Comparison of ENCODE assay signal across 24 cellular contexts in the genomic region with DNA sequence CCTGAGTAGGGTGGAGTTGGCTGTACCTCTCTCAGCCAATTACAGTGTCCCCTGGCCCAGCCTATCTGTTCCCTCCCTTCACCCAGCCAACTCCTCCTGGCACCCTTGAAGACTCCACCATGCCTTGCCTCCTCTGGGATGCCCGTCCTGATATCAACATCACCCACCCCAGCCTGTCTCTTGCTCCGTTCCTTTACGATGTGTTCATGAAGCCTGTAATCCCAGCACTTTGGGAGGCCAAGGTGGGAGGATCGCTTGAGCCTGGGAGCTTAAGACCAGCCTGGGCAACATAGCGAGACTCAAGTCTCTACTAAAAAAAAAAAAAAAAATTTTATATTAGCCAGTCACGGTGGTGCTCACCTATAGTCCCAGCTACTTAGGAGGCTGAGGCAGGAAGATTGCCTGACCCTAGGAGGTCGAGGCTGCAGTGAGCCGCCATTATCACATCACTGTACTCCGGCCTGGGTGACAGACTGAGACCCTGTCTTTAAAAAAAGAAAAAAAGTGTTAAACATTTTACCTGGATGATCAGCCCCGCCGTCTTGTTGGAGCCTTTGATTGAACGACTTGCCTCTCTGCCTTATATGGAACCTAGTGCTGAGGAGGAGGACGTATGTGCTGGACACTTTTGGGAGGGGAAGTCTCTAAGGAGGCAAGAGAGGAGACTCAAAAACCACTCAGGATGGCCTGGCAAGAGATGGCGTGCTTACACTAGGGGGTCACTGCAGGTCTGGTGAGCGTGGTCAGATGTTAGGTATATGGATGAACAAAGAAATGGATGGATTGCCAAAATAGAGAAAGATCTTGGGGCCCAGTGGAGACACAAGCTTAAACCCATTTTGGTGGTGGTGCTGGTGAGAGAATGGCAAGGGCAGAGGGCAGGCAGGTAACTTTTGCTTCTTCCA.
DNase-seq lines count a peak whose midpoint lies in the region; ATAC-seq and TF ChIP-seq lines count a peak whose summit lies in the region.
"Had no signal": no experiment of that assay in that cellular context is flagged by ENCODE, and none has a peak within 500 bp of the region (broad histone marks: within the 10 kb centered on the region; RNA-seq: fewer than 3 reads in every experiment).

No MANE protein-coding gene starts in this region.

- no peaks in the 10 kb centered on the region for H3F3A ChIP-seq in GM23248 (ENCODE audit: insufficient read depth)

- H3K4me2 ChIP-seq in osteoblast (ENCODE audit: insufficient read depth, low read length) (no peak overlapping the region), GM23248 (ENCODE audit: unreplicated experiment) (no peak overlapping the region)
- H3K4me2 ChIP-seq: PC-9 had no signal

- H3K4me1 ChIP-seq in osteoblast (ENCODE audit: insufficient read depth, low read length) (peaks cover 11% of the 10 kb centered on the region), GM23248 (ENCODE audit: insufficient read depth) (peaks cover 10% of the 10 kb centered on the region)
- H3K4me1 ChIP-seq: Caco-2 had no signal

- H3K79me2 ChIP-seq in osteoblast (ENCODE audit: insufficient read depth, low read length) (no peaks in the 10 kb centered on the region), GM23248 (ENCODE audit: insufficient read depth) (no peaks in the 10 kb centered on the region)

- H3K27me3 ChIP-seq in osteoblast (ENCODE audit: insufficient read depth, low read length) (peaks cover 33% of the 10 kb centered on the region), GM23248 (replicated peaks; ENCODE audit: insufficient read depth) (no peaks in the 10 kb centered on the region; the same call in 1 of the 2 replicates)
- H3K27me3 ChIP-seq: MG63 had no signal

- no peaks in the 10 kb centered on the region for H3K9me2 ChIP-seq in GM23248 (ENCODE audit: insufficient read depth)

- DNase-seq in AG20443 (ENCODE audit: low spot score) (peak; percentile 4), D341Med (ENCODE audit: low spot score) (peak; percentile 18), ecto neural progenitor cell (ENCODE audit: low spot score) (peak; percentile 32), osteoblast (ENCODE audit: insufficient read length, low spot score, missing footprints) (peak; percentile 72), GM23248 (no peak), kidney glomerular epithelial cell (lab: John Stamatoyannopoulos, UW) (no peak)
- DNase-seq: CD8-positive, alpha-beta T cell; DMS 273 treated with DMSO at 0.1 percent for 48 hours; DMS79; EL; GDM1; KBM-7; NCI-H2029; NCI-H446; NCI-H524 treated with DMSO at 0.1 percent for 48 hours; NCI-H82; PC-9; SJCRH30 had no signal

- no peak overlapping the region for H3K9ac ChIP-seq in GM23248

- TF ChIP-seq CTCF in osteoblast (IDR thresholded peaks at IDR 0.05; ENCODE audit: extremely low read depth, low read depth, low read length): no peak

- H4K20me1 ChIP-seq in osteoblast (ENCODE audit: insufficient read depth, low read length) (no peaks in the 10 kb centered on the region), GM23248 (ENCODE audit: insufficient read depth) (no peaks in the 10 kb centered on the region)

- H3K27ac ChIP-seq in osteoblast (ENCODE audit: low read depth, low read length) (no peak overlapping the region), GM23248 (no peak overlapping the region)
- H3K27ac ChIP-seq: C4-2B, PC-9, SJCRH30 had no signal

- no peaks in the 10 kb centered on the region for H3K36me3 ChIP-seq in osteoblast (ENCODE audit: insufficient read depth, low read length)
- H3K36me3 ChIP-seq in GM23248 (ENCODE audit: low read depth): no peaks in the 10 kb centered on the region
- H3K36me3 ChIP-seq: MG63, SJCRH30 had no signal

- H3K4me3 ChIP-seq in osteoblast (ENCODE audit: insufficient read depth, low read length) (no peak overlapping the region), GM23248 (no peak overlapping the region)
- H3K4me3 ChIP-seq: GM12878, MG63, PC-9, SJCRH30 had no signal

- WGBS in GM23248 (ENCODE audit: low coverage in 1 of 2, low lambda C conversion rate in 2 of 2, missing lambda C conversion rate in 2 of 2), 2 experiments: 82 to 83% methylated on average over 15 of the region's 15 CpGs

- H2AFZ ChIP-seq in osteoblast (ENCODE audit: low read length): no peak overlapping the region
- H2AFZ ChIP-seq in GM23248: no peak overlapping the region
- H2AFZ ChIP-seq: PC-9 had no signal

- no peaks in the 10 kb centered on the region for H3K9me3 ChIP-seq in osteoblast (ENCODE audit: low read depth, low read length)
- no peaks in the 10 kb centered on the region for H3K9me3 ChIP-seq in GM23248 (ENCODE audit: low read depth)
- H3K9me3 ChIP-seq: Caco-2, MG63, SJCRH30 had no signal

- ATAC-seq in HG03108 (IDR thresholded peaks at IDR 0.05; ENCODE audit: unreplicated experiment) (no peak), GM18519 (IDR thresholded peaks at IDR 0.05; ENCODE audit: low FRiP score, unreplicated experiment) (no peak)
- ATAC-seq: CD8-positive, alpha-beta T cell; GM12878 had no signal

- in situ Hi-C loops in GM23248 (cut with MboI): no loop called here

Comparison
In these comparisons a context has a peak if more than half of its experiments do, and no peak if none do; other contexts are left out.
1. DNase-seq: peak in AG20443 (single experiment), D341Med (single experiment), ecto neural progenitor cell (single experiment) and osteoblast (single experiment); none in GM23248 (single experiment) and kidney glomerular epithelial cell (single experiment).